21 cellular contexts compared by ENCODE assay signal in the genomic region with DNA sequence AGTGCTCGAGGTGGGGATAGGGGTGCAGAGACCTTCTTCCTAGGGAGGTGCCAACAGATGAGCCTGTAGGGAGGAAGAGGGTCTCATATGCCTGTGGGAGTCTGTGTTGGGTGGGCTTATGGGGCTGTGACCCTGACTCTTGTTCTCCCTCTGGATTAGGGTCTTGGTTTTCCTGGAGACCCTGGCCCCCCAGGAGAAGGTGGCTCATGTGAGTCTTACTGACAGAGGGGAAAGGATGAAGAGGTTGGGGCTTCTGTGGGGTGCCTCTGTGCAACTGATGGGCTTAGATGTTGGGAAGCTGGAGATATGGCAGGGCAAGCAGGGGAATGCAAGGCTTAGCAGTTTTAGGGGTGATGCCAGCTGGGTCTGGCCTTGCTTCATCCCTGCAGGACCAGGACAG. TPM values are rescaled to one million over a fixed set of nuclear protein-coding genes. Genes with fewer than 3 reads are reported as not detected.
A peak's percentile ranks its signal among the peaks of the same experiment; 100 is the strongest.
DNase-seq lines count a peak whose midpoint lies in the region; ATAC-seq and TF ChIP-seq lines count a peak whose summit lies in the region.
"Had no signal": no experiment of that assay in that cellular context is flagged by ENCODE, and none has a peak within 500 bp of the region (broad histone marks: within the 10 kb centered on the region; RNA-seq: fewer than 3 reads in every experiment).

No MANE protein-coding gene starts in this region.

- DNase-seq in Right ventricle myocardium inferior (ENCODE audit: missing footprints), result peak; percentile 40
- DNase-seq in left cardiac atrium, result no peak
- no peak for DNase-seq in activated T-helper 1 cell treated with anti-CD3 and anti-CD28 coated beads, Interleukin-12 subunit alpha, Interleukin-12 subunit beta, Interleukin-2, Interleukin-4 antibody, amounts not matched to agents 30 ng/mL and 10 ng/mL and 1 ng/mL, durations not matched to agents 14 hours and 24 hours and 36 hours (ENCODE audit: low spot score)
- no peak for DNase-seq in naive thymus-derived CD8-positive, alpha-beta T cell
- DNase-seq in NCI-H1436 (lab: John Stamatoyannopoulos, UW), result no peak
- no peak for DNase-seq in HFFc6
- DNase-seq in activated naive CD4-positive, alpha-beta T cell treated with anti-CD3 and anti-CD28 coated beads, Interleukin-2, amount 10 ng/mL, durations not matched to agents 7 days and 5 days, result no peak
- DNase-seq: CD4-positive, CD25-positive, alpha-beta regulatory T cell; DMS153; DND-41; GOT3; Karpas-422; NCI-H1092 treated with DMSO at 0.1 percent for 48 hours; NCI-H146; NCI-H1930; NCI-H2107; NCI-H446; NCI-H524 treated with DMSO at 0.1 percent for 48 hours; NCI-H82; NK-92 treated with Interleukin-12 subunit alpha and Interleukin-12 subunit beta, amount 100 ng/mL, for 24 hours; PC-3 had no signal

- H3K9me3 Mint-ChIP-seq in activated T-helper 1 cell treated with anti-CD3 and anti-CD28 coated beads, Interleukin-12 subunit alpha, Interleukin-12 subunit beta, Interleukin-2, Interleukin-4 antibody, amounts not matched to agents 30 ng/mL and 10 ng/mL and 1 ng/mL, durations not matched to agents 14 hours and 24 hours and 36 hours, result no peaks in the 10 kb centered on the region
- no peaks in the 10 kb centered on the region for H3K9me3 Mint-ChIP-seq in naive thymus-derived CD8-positive, alpha-beta T cell
- H3K9me3 Mint-ChIP-seq in HFFc6, result no peaks in the 10 kb centered on the region
- H3K9me3 Mint-ChIP-seq in activated naive CD4-positive, alpha-beta T cell treated with anti-CD3 and anti-CD28 coated beads, Interleukin-2, amount 10 ng/mL, durations not matched to agents 7 days and 5 days, result no peaks in the 10 kb centered on the region
- H3K9me3 Mint-ChIP-seq: CD4-positive, CD25-positive, alpha-beta regulatory T cell had no signal

- no peak for TF ChIP-seq CTCF in HFFc6 (IDR thresholded peaks at IDR 0.05)

- intact Hi-C loops in Right ventricle myocardium inferior (cut with DNase I), result no loop called here
- intact Hi-C loops in left cardiac atrium (cut with DNase I), result loop anchor here (10.0 kb wide), 2 partner anchors 158 to 308 kb away; no protein-coding TSS in a partner anchor
- intact Hi-C loops in activated T-helper 1 cell treated with anti-CD3 and anti-CD28 coated beads, Interleukin-12 subunit alpha, Interleukin-12 subunit beta, Interleukin-2, Interleukin-4 antibody, amounts not matched to agents 30 ng/mL and 10 ng/mL and 1 ng/mL, durations not matched to agents 14 hours and 24 hours and 36 hours (cut with micrococcal nuclease), result no loop called here

- peak overlapping the region; percentile 32 for H3K27ac Mint-ChIP-seq in activated T-helper 1 cell treated with anti-CD3 and anti-CD28 coated beads, Interleukin-12 subunit alpha, Interleukin-12 subunit beta, Interleukin-2, Interleukin-4 antibody, amounts not matched to agents 30 ng/mL and 10 ng/mL and 1 ng/mL, durations not matched to agents 14 hours and 24 hours and 36 hours
- peak overlapping the region in 6 of 10 donors; percentile 29 to 84 (median 36) for H3K27ac Mint-ChIP-seq in naive thymus-derived CD8-positive, alpha-beta T cell
- H3K27ac Mint-ChIP-seq in HFFc6, result no peak overlapping the region
- H3K27ac Mint-ChIP-seq in activated naive CD4-positive, alpha-beta T cell treated with anti-CD3 and anti-CD28 coated beads, Interleukin-2, amount 10 ng/mL, durations not matched to agents 7 days and 5 days, result no peak overlapping the region

- H3K4me3 Mint-ChIP-seq in activated T-helper 1 cell treated with anti-CD3 and anti-CD28 coated beads, Interleukin-12 subunit alpha, Interleukin-12 subunit beta, Interleukin-2, Interleukin-4 antibody, amounts not matched to agents 30 ng/mL and 10 ng/mL and 1 ng/mL, durations not matched to agents 14 hours and 24 hours and 36 hours, result no peak overlapping the region
- H3K4me3 Mint-ChIP-seq in naive thymus-derived CD8-positive, alpha-beta T cell, result no peak overlapping the region
- H3K4me3 Mint-ChIP-seq in HFFc6, result no peak overlapping the region
- no peak overlapping the region for H3K4me3 Mint-ChIP-seq in activated naive CD4-positive, alpha-beta T cell treated with anti-CD3 and anti-CD28 coated beads, Interleukin-2, amount 10 ng/mL, durations not matched to agents 7 days and 5 days

- ATAC-seq in Right ventricle myocardium inferior (no peak), left cardiac atrium (no peak)
- ATAC-seq in naive thymus-derived CD8-positive, alpha-beta T cell, result no peak
- ATAC-seq: PC-3 had no signal

- CTCF ChIA-PET in activated naive CD4-positive, alpha-beta T cell treated with anti-CD3 and anti-CD28 coated beads, Interleukin-2, amount 10 ng/mL, durations not matched to agents 7 days and 5 days (lab: Charles Lee), result interaction anchor here (0.9 to 2.1 kb wide), 3 partner anchors 19 to 160 kb away, joined by 3 to 9 read pairs (median 8); no protein-coding TSS in a partner anchor

- POLR2A ChIA-PET in naive thymus-derived CD8-positive, alpha-beta T cell (lab: Charles Lee), result no interaction called here

- H3K27me3 Mint-ChIP-seq in activated T-helper 1 cell treated with anti-CD3 and anti-CD28 coated beads, Interleukin-12 subunit alpha, Interleukin-12 subunit beta, Interleukin-2, Interleukin-4 antibody, amounts not matched to agents 30 ng/mL and 10 ng/mL and 1 ng/mL, durations not matched to agents 14 hours and 24 hours and 36 hours (ENCODE audit: insufficient read depth), result peaks cover 4% of the 10 kb centered on the region
- H3K27me3 Mint-ChIP-seq in naive thymus-derived CD8-positive, alpha-beta T cell, result peaks cover 0 to 4% (median 0%) of the 10 kb centered on the region in 5 donors
- H3K27me3 Mint-ChIP-seq in HFFc6 (ENCODE audit: insufficient read depth), result peaks cover 6% of the 10 kb centered on the region
- peaks cover 48% of the 10 kb centered on the region for H3K27me3 Mint-ChIP-seq in activated naive CD4-positive, alpha-beta T cell treated with anti-CD3 and anti-CD28 coated beads, Interleukin-2, amount 10 ng/mL, durations not matched to agents 7 days and 5 days

- no peaks in the 10 kb centered on the region for H3K36me3 Mint-ChIP-seq in activated T-helper 1 cell treated with anti-CD3 and anti-CD28 coated beads, Interleukin-12 subunit alpha, Interleukin-12 subunit beta, Interleukin-2, Interleukin-4 antibody, amounts not matched to agents 30 ng/mL and 10 ng/mL and 1 ng/mL, durations not matched to agents 14 hours and 24 hours and 36 hours (ENCODE audit: low read depth)
- no peaks in the 10 kb centered on the region for H3K36me3 Mint-ChIP-seq in naive thymus-derived CD8-positive, alpha-beta T cell
- H3K36me3 Mint-ChIP-seq in HFFc6 (ENCODE audit: low read depth), result no peaks in the 10 kb centered on the region
- H3K36me3 Mint-ChIP-seq in activated naive CD4-positive, alpha-beta T cell treated with anti-CD3 and anti-CD28 coated beads, Interleukin-2, amount 10 ng/mL, durations not matched to agents 7 days and 5 days, result no peaks in the 10 kb centered on the region
- H3K36me3 Mint-ChIP-seq: CD4-positive, CD25-positive, alpha-beta regulatory T cell had no signal

- peaks cover 34% of the 10 kb centered on the region for H3K4me1 Mint-ChIP-seq in activated T-helper 1 cell treated with anti-CD3 and anti-CD28 coated beads, Interleukin-12 subunit alpha, Interleukin-12 subunit beta, Interleukin-2, Interleukin-4 antibody, amounts not matched to agents 30 ng/mL and 10 ng/mL and 1 ng/mL, durations not matched to agents 14 hours and 24 hours and 36 hours (ENCODE audit: low read depth)
- H3K4me1 Mint-ChIP-seq in naive thymus-derived CD8-positive, alpha-beta T cell, result peaks cover 4 to 14% (median 7%) of the 10 kb centered on the region in 4 donors
- peaks cover 30% of the 10 kb centered on the region for H3K4me1 Mint-ChIP-seq in HFFc6 (ENCODE audit: low read depth)
- peaks cover 4% of the 10 kb centered on the region for H3K4me1 Mint-ChIP-seq in activated naive CD4-positive, alpha-beta T cell treated with anti-CD3 and anti-CD28 coated beads, Interleukin-2, amount 10 ng/mL, durations not matched to agents 7 days and 5 days

RNA-seq across cellular contexts. Expression of gene VOPP1, which starts 20.2 kb away (rescaled TPM):
- total RNA-seq in Right ventricle myocardium inferior (23.1 TPM), left cardiac atrium (10 to 100 TPM; 28.9 to 32.2 TPM)
- total RNA-seq in activated T-helper 1 cell treated with anti-CD3 and anti-CD28 coated beads, Interleukin-12 subunit alpha, Interleukin-12 subunit beta, Interleukin-2, Interleukin-4 antibody, amounts not matched to agents 30 ng/mL and 10 ng/mL and 1 ng/mL, durations not matched to agents 14 hours and 24 hours and 36 hours, result 96.3 and 102 TPM in 2 replicates
- 10 to 100 TPM; 47.0 to 48.9 TPM for total RNA-seq in naive thymus-derived CD8-positive, alpha-beta T cell
- polyA plus RNA-seq in naive thymus-derived CD8-positive, alpha-beta T cell, result 10 to 100 TPM; 19.5 to 31.5 (median 20.9) TPM
- total RNA-seq in HFFc6 (2021; fragmentation: NEBNext Ultra II Directional; extraction: Animal tissue kit (Norgen Biotek cat#: 25700)), result 100 to 1,000 TPM; 103 to 135 (median 122) TPM

Comparison
In these comparisons a context has a peak if more than half of its experiments do, and no peak if none do; other contexts are left out.
1. intact Hi-C loops: an anchor here in left cardiac atrium (10.0 kb wide); none called in Right ventricle myocardium inferior and activated T-helper 1 cell treated with anti-CD3 and anti-CD28 coated beads, Interleukin-12 subunit alpha, Interleukin-12 subunit beta, Interleukin-2, Interleukin-4 antibody, amounts not matched to agents 30 ng/mL and 10 ng/mL and 1 ng/mL, durations not matched to agents 14 hours and 24 hours and 36 hours.
2. H3K27ac Mint-ChIP-seq: peak in activated T-helper 1 cell treated with anti-CD3 and anti-CD28 coated beads, Interleukin-12 subunit alpha, Interleukin-12 subunit beta, Interleukin-2, Interleukin-4 antibody, amounts not matched to agents 30 ng/mL and 10 ng/mL and 1 ng/mL, durations not matched to agents 14 hours and 24 hours and 36 hours (single experiment) and naive thymus-derived CD8-positive, alpha-beta T cell (6 of 10); none in HFFc6 (single experiment) and activated naive CD4-positive, alpha-beta T cell treated with anti-CD3 and anti-CD28 coated beads, Interleukin-2, amount 10 ng/mL, durations not matched to agents 7 days and 5 days (single experiment).